Comparison of ENCODE assay signal across 8 cellular contexts in the genomic region with DNA sequence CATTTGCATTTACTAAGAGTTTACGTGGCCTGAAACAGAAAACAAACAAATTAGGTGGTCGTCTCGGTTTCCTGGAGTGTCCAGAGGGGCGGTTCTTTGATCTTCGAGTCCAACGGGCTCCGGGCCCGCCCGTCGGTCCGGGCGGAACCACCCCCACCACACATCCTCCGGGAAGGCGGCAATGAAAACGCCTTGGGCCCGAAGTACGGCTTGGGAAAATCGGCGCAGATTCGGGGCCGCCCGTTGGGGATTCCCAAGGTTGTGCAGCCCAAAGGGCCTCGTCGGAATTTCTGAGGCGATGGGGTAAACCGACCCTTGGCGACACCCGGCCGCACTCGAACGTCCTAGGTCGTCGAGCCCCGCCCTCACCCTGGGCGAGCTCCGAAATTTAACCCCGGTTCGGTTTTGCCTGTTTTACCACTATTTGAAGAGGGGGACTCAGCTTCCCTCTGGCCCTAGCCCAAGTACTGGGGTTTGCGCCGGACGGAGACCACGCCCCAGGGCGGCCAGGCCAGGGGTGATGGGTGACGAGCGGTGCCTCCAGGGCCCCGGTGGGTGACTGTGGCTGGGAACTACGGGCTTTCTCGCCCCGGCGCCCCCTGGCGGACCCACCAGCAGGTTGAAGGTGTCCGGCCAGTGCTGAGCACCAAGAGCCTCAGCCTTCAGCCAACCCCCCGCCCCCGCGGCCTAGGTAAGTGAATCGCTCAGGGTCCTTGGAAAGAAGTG. TPM values are rescaled to one million over a fixed set of nuclear protein-coding genes. Genes with fewer than 3 reads are reported as not detected.
DNase-seq lines count a peak whose midpoint lies in the region; ATAC-seq and TF ChIP-seq lines count a peak whose summit lies in the region.

No MANE protein-coding gene starts in this region.

- H3K4me1 ChIP-seq in OCI-LY3 (ENCODE audit: low read length) (peaks cover 20% of the 10 kb centered on the region), left ventricle myocardium inferior (peaks cover 45% of the 10 kb centered on the region), vagina (peaks cover 6% of the 10 kb centered on the region)

- H3K79me2 ChIP-seq in OCI-LY3 (ENCODE audit: low read length), result no peaks in the 10 kb centered on the region

- H3K27ac ChIP-seq in OCI-LY3 (ENCODE audit: low read length), result peak overlapping the region; percentile 14
- peak overlapping the region; percentile 89 for H3K27ac ChIP-seq in left ventricle myocardium inferior (replicated peaks)
- H3K27ac ChIP-seq in vagina, result peak overlapping the region; percentile 32

- no peaks in the 10 kb centered on the region for H3K27me3 Mint-ChIP-seq in activated naive CD8-positive, alpha-beta T cell treated with anti-CD3 and anti-CD28 coated beads for 36 hours

- H4K20me1 ChIP-seq in OCI-LY3 (ENCODE audit: insufficient read depth, low read length), result no peaks in the 10 kb centered on the region

- H3K9me3 ChIP-seq in OCI-LY3 (ENCODE audit: insufficient read depth, low read length) (no peaks in the 10 kb centered on the region), left ventricle myocardium inferior (replicated peaks) (no peaks in the 10 kb centered on the region), vagina (no peaks in the 10 kb centered on the region)

- intact Hi-C loops in left ventricle myocardium inferior (cut with micrococcal nuclease), result no loop called here
- intact Hi-C loops in vagina (cut with DNase I), result no loop called here

- H3K9me3 Mint-ChIP-seq in activated naive CD8-positive, alpha-beta T cell treated with anti-CD3 and anti-CD28 coated beads for 36 hours, result no peaks in the 10 kb centered on the region

- H2AFZ ChIP-seq in OCI-LY3 (ENCODE audit: low read depth, low read length), result peak overlapping the region; percentile 3; the same call in 1 of the 2 replicates

- no peak for TF ChIP-seq POLR2A in vagina (IDR thresholded peaks at IDR 0.05)

- H3K36me3 ChIP-seq in OCI-LY3 (replicated peaks; ENCODE audit: low read depth, low read length), result peaks cover 47% of the 10 kb centered on the region
- H3K36me3 ChIP-seq in left ventricle myocardium inferior, result peaks cover 41% of the 10 kb centered on the region
- H3K36me3 ChIP-seq in vagina, result peaks cover 0 to 25% of the 10 kb centered on the region in 2 donors

- peaks cover 10% of the 10 kb centered on the region for H3K36me3 Mint-ChIP-seq in activated naive CD8-positive, alpha-beta T cell treated with anti-CD3 and anti-CD28 coated beads for 36 hours

- H3K27ac Mint-ChIP-seq in activated naive CD8-positive, alpha-beta T cell treated with anti-CD3 and anti-CD28 coated beads for 36 hours, result peak overlapping the region; percentile 60

- peaks cover 21% of the 10 kb centered on the region for H3K4me1 Mint-ChIP-seq in activated naive CD8-positive, alpha-beta T cell treated with anti-CD3 and anti-CD28 coated beads for 36 hours

- peak; percentile 72 for ATAC-seq in GM18498 (IDR thresholded peaks at IDR 0.05; ENCODE audit: unreplicated experiment)
- peak; percentile 80 for ATAC-seq in HG02571 (IDR thresholded peaks at IDR 0.05; ENCODE audit: unreplicated experiment)

- H3K9ac ChIP-seq in OCI-LY3 (ENCODE audit: low read length), result peak overlapping the region; percentile 39

- peak overlapping the region; percentile 54 for H3K4me2 ChIP-seq in OCI-LY3 (ENCODE audit: low read length)

- TF ChIP-seq CTCF in OCI-LY3 (IDR thresholded peaks at IDR 0.05; ENCODE audit: low read depth, low read length) (peak; percentile 93), left ventricle myocardium inferior (IDR thresholded peaks at IDR 0.05; ENCODE audit: borderline replicate concordance) (peak; percentile 81), vagina (IDR thresholded peaks at IDR 0.05) (peak in 1 of 3 experiments; percentile 51)

- H3K4me3 Mint-ChIP-seq in activated naive CD8-positive, alpha-beta T cell treated with anti-CD3 and anti-CD28 coated beads for 36 hours, result peak overlapping the region; percentile 69

- peak; percentile 85 for DNase-seq in activated naive CD8-positive, alpha-beta T cell treated with anti-CD3 and anti-CD28 coated beads for 36 hours
- peak; percentile 89 for DNase-seq in left ventricle myocardium inferior
- peak; percentile 40 for DNase-seq in renal cortical epithelial cell (ENCODE audit: low read depth)
- DNase-seq in vagina (ENCODE audit: extremely low spot score in 2 of 2), result no peak
- DNase-seq in COR-L47 (lab: John Stamatoyannopoulos, UW), result no peak

- H3K27me3 ChIP-seq in OCI-LY3 (ENCODE audit: low read depth, low read length), result no peaks in the 10 kb centered on the region
- H3K27me3 ChIP-seq in left ventricle myocardium inferior (ENCODE audit: low read depth), result no peaks in the 10 kb centered on the region
- no peaks in the 10 kb centered on the region for H3K27me3 ChIP-seq in vagina

- H3K4me3 ChIP-seq in OCI-LY3 (ENCODE audit: low read length), result peak overlapping the region; percentile 71
- peak overlapping the region; percentile 69 for H3K4me3 ChIP-seq in left ventricle myocardium inferior
- peak overlapping the region; percentile 39 to 48 for H3K4me3 ChIP-seq in vagina

RNA-seq across cellular contexts. Expression of gene CFAP53, which starts 1.9 kb away (rescaled TPM):
- total RNA-seq in activated naive CD8-positive, alpha-beta T cell treated with anti-CD3 and anti-CD28 coated beads for 36 hours, result under 1 TPM; 0.14 to 0.54 TPM
- 0.16 TPM for total RNA-seq in left ventricle myocardium inferior
- 0.35 and 2.2 TPM in 2 replicates for total RNA-seq in renal cortical epithelial cell
- not detected for total RNA-seq in vagina

RNA-seq across cellular contexts. Expression of gene MBD1, which starts 13.1 kb away (rescaled TPM):
- total RNA-seq in activated naive CD8-positive, alpha-beta T cell treated with anti-CD3 and anti-CD28 coated beads for 36 hours, result 10 to 100 TPM; 65.6 to 69.9 TPM
- total RNA-seq in left ventricle myocardium inferior, result 50.2 TPM
- 32.6 and 62.7 TPM in 2 replicates for total RNA-seq in renal cortical epithelial cell
- 85.7 TPM for total RNA-seq in vagina

RNA-seq across cellular contexts. Expression of gene CXXC1, which starts 19.3 kb away (rescaled TPM):
- total RNA-seq in activated naive CD8-positive, alpha-beta T cell treated with anti-CD3 and anti-CD28 coated beads for 36 hours, result 10 to 100 TPM; 97.0 to 97.2 TPM
- total RNA-seq in left ventricle myocardium inferior, result 33.7 TPM
- total RNA-seq in renal cortical epithelial cell, result 24.5 and 61.1 TPM in 2 replicates
- 78.6 TPM for total RNA-seq in vagina

Comparison
In these comparisons a context has a peak if more than half of its experiments do, and no peak if none do; other contexts are left out.
1. H3K27ac ChIP-seq: peak in every context shown above with its lines; median percentile 89 in left ventricle myocardium inferior; 32 in vagina; 14 in OCI-LY3.
2. DNase-seq: peak in activated naive CD8-positive, alpha-beta T cell treated with anti-CD3 and anti-CD28 coated beads for 36 hours (single experiment), left ventricle myocardium inferior (single experiment) and renal cortical epithelial cell (single experiment); none in vagina (0 of 2) and COR-L47 (single experiment).
3. Peak in every context shown above with its lines, with median percentiles within 50 percentile points of each other: H3K4me3 ChIP-seq.